Comparison of ENCODE assay signal across 26 cellular contexts in genomic region chr1:32960342-32960741, GRCh38. TPM values are rescaled to one million over a fixed set of nuclear protein-coding genes. Genes with fewer than 3 reads are reported as not detected.
DNase-seq lines count a peak whose midpoint lies in the region; ATAC-seq lines count a peak whose summit lies in the region.
"Had no signal": no experiment of that assay in that cellular context is flagged by ENCODE, and none has a peak within 500 bp of the region (broad histone marks: within the 10 kb centered on the region; RNA-seq: fewer than 3 reads in every experiment).

No MANE protein-coding gene starts in this region.

- H3K27me3 ChIP-seq in BLaER1 treated with 17β-estradiol and CSF1 and Interleukin-3, amounts not matched to agents 10 nM and 100 nM, result no peaks in the 10 kb centered on the region
- H3K27me3 ChIP-seq in CD8-positive, alpha-beta memory T cell (ENCODE audit: insufficient read depth, low read length, poor library complexity, severe bottlenecking), result no peaks in the 10 kb centered on the region
- H3K27me3 ChIP-seq: foreskin keratinocyte, upper lobe of left lung had no signal

- H3K9me3 ChIP-seq in BLaER1 treated with 17β-estradiol and CSF1 and Interleukin-3, amounts not matched to agents 10 nM and 100 nM (replicated peaks in 1 of 11), result peaks cover 0 to 2% (median 0%) of the 10 kb centered on the region in 11 experiments; a peak in 1 of 22 replicates
- no peaks in the 10 kb centered on the region for H3K9me3 ChIP-seq in CD8-positive, alpha-beta memory T cell (ENCODE audit: low read length)
- H3K9me3 ChIP-seq: Caco-2 had no signal

- peak overlapping the region; percentile 91 to 100 (median 95); a peak in 19 of 20 replicates for H3K4me3 ChIP-seq in BLaER1 treated with 17β-estradiol and CSF1 and Interleukin-3, amounts not matched to agents 10 nM and 100 nM
- H3K4me3 ChIP-seq in CD8-positive, alpha-beta memory T cell (ENCODE audit: low read length), result no peak overlapping the region
- H3K4me3 ChIP-seq: upper lobe of left lung had no signal

- ATAC-seq in natural killer cell treated with Interleukin-12 subunit alpha and Interleukin-12 subunit beta and Interleukin-15 and Interleukin-18, amount 100 ng/mL, for 72 hours, result no peak
- ATAC-seq in GM18861 (IDR thresholded peaks at IDR 0.05; ENCODE audit: unreplicated experiment) (no peak), GM21528 (IDR thresholded peaks at IDR 0.05; ENCODE audit: low FRiP score, unreplicated experiment) (no peak), GM19023 (IDR thresholded peaks at IDR 0.05; ENCODE audit: unreplicated experiment) (no peak)
- ATAC-seq: activated naive CD8-positive, alpha-beta T cell treated with anti-CD3 and anti-CD28 coated beads, Interleukin-2, amount 50 U/mL, for 24 hours; foreskin keratinocyte; naive thymus-derived CD4-positive, alpha-beta T cell had no signal

- POLR2A ChIA-PET in CD8-positive, alpha-beta memory T cell (lab: Charles Lee), result interaction anchor here (0.5 kb wide), 1 partner anchor 1369 kb away, joined by 3 read pairs; no protein-coding TSS in a partner anchor

- peak overlapping the region; percentile 89 to 97 (median 93); a peak in 21 of 22 replicates for H3K9ac ChIP-seq in BLaER1 treated with 17β-estradiol and CSF1 and Interleukin-3, amounts not matched to agents 10 nM and 100 nM
- H3K9ac ChIP-seq: KMS-11 had no signal

- DNase-seq in CD8-positive, alpha-beta memory T cell, result no peak
- DNase-seq in activated T-helper 1 cell treated with anti-CD3 and anti-CD28 coated beads, Interleukin-12 subunit alpha, Interleukin-12 subunit beta, Interleukin-2, Interleukin-4 antibody, amounts not matched to agents 30 ng/mL and 10 ng/mL and 1 ng/mL, durations not matched to agents 14 hours and 24 hours and 36 hours (ENCODE audit: low spot score), result no peak
- no peak for DNase-seq in natural killer cell treated with Interleukin-12 subunit alpha and Interleukin-12 subunit beta and Interleukin-15 and Interleukin-18, amount 100 ng/mL, for 72 hours (ENCODE audit: low spot score)
- no peak for DNase-seq in midbrain (lab: John Stamatoyannopoulos, UW)
- DNase-seq: activated effector memory CD4-positive, alpha-beta T cell treated with Interleukin-2 at 50 U/mL for 16 hours; activated naive CD8-positive, alpha-beta T cell treated with anti-CD3 and anti-CD28 coated beads, Interleukin-2, amount 50 U/mL, for 24 hours; Caco-2; foreskin keratinocyte; HCEC 1CT; kidney; mammary epithelial cell; naive thymus-derived CD4-positive, alpha-beta T cell; NCI-H1048; NCI-H1930; NCI-H345; posterior cingulate gyrus; SIG-M5; stimulated activated naive CD4-positive, alpha-beta T cell treated with Interleukin-2 at 50 U/mL for 16 hours; upper lobe of left lung had no signal

- no peaks in the 10 kb centered on the region for H3K27me3 Mint-ChIP-seq in CD8-positive, alpha-beta memory T cell
- peaks cover 1% of the 10 kb centered on the region for H3K27me3 Mint-ChIP-seq in activated T-helper 1 cell treated with anti-CD3 and anti-CD28 coated beads, Interleukin-12 subunit alpha, Interleukin-12 subunit beta, Interleukin-2, Interleukin-4 antibody, amounts not matched to agents 30 ng/mL and 10 ng/mL and 1 ng/mL, durations not matched to agents 14 hours and 24 hours and 36 hours (ENCODE audit: insufficient read depth)
- no peaks in the 10 kb centered on the region for H3K27me3 Mint-ChIP-seq in natural killer cell treated with Interleukin-12 subunit alpha and Interleukin-12 subunit beta and Interleukin-15 and Interleukin-18, amount 100 ng/mL, for 72 hours
- H3K27me3 Mint-ChIP-seq: activated naive CD8-positive, alpha-beta T cell treated with anti-CD3 and anti-CD28 coated beads, Interleukin-2, amount 50 U/mL, for 24 hours; naive thymus-derived CD4-positive, alpha-beta T cell had no signal

- intact Hi-C loops in activated T-helper 1 cell treated with anti-CD3 and anti-CD28 coated beads, Interleukin-12 subunit alpha, Interleukin-12 subunit beta, Interleukin-2, Interleukin-4 antibody, amounts not matched to agents 30 ng/mL and 10 ng/mL and 1 ng/mL, durations not matched to agents 14 hours and 24 hours and 36 hours (cut with micrococcal nuclease), result no loop called here

- peak overlapping the region in 10 of 11 experiments; percentile 37 to 95 (median 92); a peak in 20 of 22 replicates for H3K27ac ChIP-seq in BLaER1 treated with 17β-estradiol and CSF1 and Interleukin-3, amounts not matched to agents 10 nM and 100 nM
- no peak overlapping the region for H3K27ac ChIP-seq in CD8-positive, alpha-beta memory T cell (ENCODE audit: low read depth, low read length)
- H3K27ac ChIP-seq: epithelial cell of prostate, foreskin keratinocyte, KMS-11 had no signal

- CTCF ChIA-PET in CD8-positive, alpha-beta memory T cell (lab: Charles Lee), result interaction anchor here (0.9 kb wide), 1 partner anchor 27 kb away, joined by 3 read pairs; no protein-coding TSS in a partner anchor

- H4K20me1 ChIP-seq in BLaER1 treated with 17β-estradiol and CSF1 and Interleukin-3, amounts not matched to agents 10 nM and 100 nM, result peaks cover 64 to 90% (median 82%) of the 10 kb centered on the region in 11 experiments

- H3K4me2 ChIP-seq in BLaER1 treated with 17β-estradiol and CSF1 and Interleukin-3, amounts not matched to agents 10 nM and 100 nM, result peak overlapping the region; percentile 87 to 100 (median 97)
- H3K4me2 ChIP-seq: KMS-11 had no signal

- peaks cover 16 to 53% (median 40%) of the 10 kb centered on the region in 11 experiments; a peak in 21 of 22 replicates for H3K36me3 ChIP-seq in BLaER1 treated with 17β-estradiol and CSF1 and Interleukin-3, amounts not matched to agents 10 nM and 100 nM
- H3K36me3 ChIP-seq in CD8-positive, alpha-beta memory T cell (ENCODE audit: insufficient read depth, low read length), result no peaks in the 10 kb centered on the region
- H3K36me3 ChIP-seq: upper lobe of left lung had no signal

- peaks cover 0 to 21% (median 2%) of the 10 kb centered on the region in 3 donors for H3K36me3 Mint-ChIP-seq in CD8-positive, alpha-beta memory T cell
- H3K36me3 Mint-ChIP-seq in activated T-helper 1 cell treated with anti-CD3 and anti-CD28 coated beads, Interleukin-12 subunit alpha, Interleukin-12 subunit beta, Interleukin-2, Interleukin-4 antibody, amounts not matched to agents 30 ng/mL and 10 ng/mL and 1 ng/mL, durations not matched to agents 14 hours and 24 hours and 36 hours (ENCODE audit: low read depth), result peaks cover 40% of the 10 kb centered on the region
- peaks cover 8% of the 10 kb centered on the region for H3K36me3 Mint-ChIP-seq in natural killer cell treated with Interleukin-12 subunit alpha and Interleukin-12 subunit beta and Interleukin-15 and Interleukin-18, amount 100 ng/mL, for 72 hours

- H3K4me3 Mint-ChIP-seq in CD8-positive, alpha-beta memory T cell, result peak overlapping the region in 4 of 7 donors; percentile 1 to 96 (median 34)
- peak overlapping the region; percentile 64 for H3K4me3 Mint-ChIP-seq in activated T-helper 1 cell treated with anti-CD3 and anti-CD28 coated beads, Interleukin-12 subunit alpha, Interleukin-12 subunit beta, Interleukin-2, Interleukin-4 antibody, amounts not matched to agents 30 ng/mL and 10 ng/mL and 1 ng/mL, durations not matched to agents 14 hours and 24 hours and 36 hours
- H3K4me3 Mint-ChIP-seq in natural killer cell treated with Interleukin-12 subunit alpha and Interleukin-12 subunit beta and Interleukin-15 and Interleukin-18, amount 100 ng/mL, for 72 hours, result peak overlapping the region; percentile 60
- H3K4me3 Mint-ChIP-seq: activated naive CD8-positive, alpha-beta T cell treated with anti-CD3 and anti-CD28 coated beads, Interleukin-2, amount 50 U/mL, for 24 hours had no signal

- peaks cover 61 to 82% (median 76%) of the 10 kb centered on the region in 3 donors for H3K4me1 Mint-ChIP-seq in CD8-positive, alpha-beta memory T cell
- H3K4me1 Mint-ChIP-seq in activated T-helper 1 cell treated with anti-CD3 and anti-CD28 coated beads, Interleukin-12 subunit alpha, Interleukin-12 subunit beta, Interleukin-2, Interleukin-4 antibody, amounts not matched to agents 30 ng/mL and 10 ng/mL and 1 ng/mL, durations not matched to agents 14 hours and 24 hours and 36 hours (ENCODE audit: low read depth), result peaks cover 62% of the 10 kb centered on the region
- peaks cover 54 to 57% of the 10 kb centered on the region in 2 donors for H3K4me1 Mint-ChIP-seq in natural killer cell treated with Interleukin-12 subunit alpha and Interleukin-12 subunit beta and Interleukin-15 and Interleukin-18, amount 100 ng/mL, for 72 hours (ENCODE audit: low read depth in 2 of 2)

- H3K9me3 Mint-ChIP-seq in CD8-positive, alpha-beta memory T cell, result no peaks in the 10 kb centered on the region
- no peaks in the 10 kb centered on the region for H3K9me3 Mint-ChIP-seq in activated T-helper 1 cell treated with anti-CD3 and anti-CD28 coated beads, Interleukin-12 subunit alpha, Interleukin-12 subunit beta, Interleukin-2, Interleukin-4 antibody, amounts not matched to agents 30 ng/mL and 10 ng/mL and 1 ng/mL, durations not matched to agents 14 hours and 24 hours and 36 hours
- H3K9me3 Mint-ChIP-seq in natural killer cell treated with Interleukin-12 subunit alpha and Interleukin-12 subunit beta and Interleukin-15 and Interleukin-18, amount 100 ng/mL, for 72 hours, result no peaks in the 10 kb centered on the region
- H3K9me3 Mint-ChIP-seq: activated naive CD8-positive, alpha-beta T cell treated with anti-CD3 and anti-CD28 coated beads, Interleukin-2, amount 50 U/mL, for 24 hours; naive thymus-derived CD4-positive, alpha-beta T cell had no signal

- peak overlapping the region in 5 of 8 donors; percentile 4 to 80 (median 39) for H3K27ac Mint-ChIP-seq in CD8-positive, alpha-beta memory T cell
- peak overlapping the region; percentile 55 for H3K27ac Mint-ChIP-seq in activated T-helper 1 cell treated with anti-CD3 and anti-CD28 coated beads, Interleukin-12 subunit alpha, Interleukin-12 subunit beta, Interleukin-2, Interleukin-4 antibody, amounts not matched to agents 30 ng/mL and 10 ng/mL and 1 ng/mL, durations not matched to agents 14 hours and 24 hours and 36 hours
- H3K27ac Mint-ChIP-seq in natural killer cell treated with Interleukin-12 subunit alpha and Interleukin-12 subunit beta and Interleukin-15 and Interleukin-18, amount 100 ng/mL, for 72 hours, result peak overlapping the region; percentile 12 to 95
- H3K27ac Mint-ChIP-seq: activated naive CD8-positive, alpha-beta T cell treated with anti-CD3 and anti-CD28 coated beads, Interleukin-2, amount 50 U/mL, for 24 hours had no signal

- peaks cover 57 to 77% (median 67%) of the 10 kb centered on the region in 10 experiments for H3K4me1 ChIP-seq in BLaER1 treated with 17β-estradiol and CSF1 and Interleukin-3, amounts not matched to agents 10 nM and 100 nM
- peaks cover 34% of the 10 kb centered on the region for H3K4me1 ChIP-seq in CD8-positive, alpha-beta memory T cell (ENCODE audit: insufficient read depth, low read length)

RNA-seq across cellular contexts. Expression of gene RNF19B, which starts 4.3 kb away (rescaled TPM):
- 10 to 100 TPM; 39.6 to 39.9 TPM for total RNA-seq in CD8-positive, alpha-beta memory T cell
- 4.3 TPM for polyA plus RNA-seq in CD8-positive, alpha-beta memory T cell
- total RNA-seq in activated T-helper 1 cell treated with anti-CD3 and anti-CD28 coated beads, Interleukin-12 subunit alpha, Interleukin-12 subunit beta, Interleukin-2, Interleukin-4 antibody, amounts not matched to agents 30 ng/mL and 10 ng/mL and 1 ng/mL, durations not matched to agents 14 hours and 24 hours and 36 hours, result 52.1 and 56.5 TPM in 2 replicates
- 100 to 1,000 TPM in 1 of 2 donors, 10 to 100 TPM in 1; 92.0 to 246 TPM for total RNA-seq in natural killer cell treated with Interleukin-12 subunit alpha and Interleukin-12 subunit beta and Interleukin-15 and Interleukin-18, amount 100 ng/mL, for 72 hours

RNA-seq across cellular contexts. Expression of gene TMEM54, which starts 59.2 kb away (rescaled TPM):
- 1 to 10 TPM; 2.5 to 2.6 TPM for total RNA-seq in CD8-positive, alpha-beta memory T cell
- not detected for polyA plus RNA-seq in CD8-positive, alpha-beta memory T cell
- total RNA-seq in activated T-helper 1 cell treated with anti-CD3 and anti-CD28 coated beads, Interleukin-12 subunit alpha, Interleukin-12 subunit beta, Interleukin-2, Interleukin-4 antibody, amounts not matched to agents 30 ng/mL and 10 ng/mL and 1 ng/mL, durations not matched to agents 14 hours and 24 hours and 36 hours, result 0.78 and 1.0 TPM in 2 replicates
- total RNA-seq in natural killer cell treated with Interleukin-12 subunit alpha and Interleukin-12 subunit beta and Interleukin-15 and Interleukin-18, amount 100 ng/mL, for 72 hours, result 1 to 10 TPM; 2.5 to 5.9 TPM
- total RNA-seq: naive thymus-derived CD4-positive, alpha-beta T cell; T-helper 2 cell treated with Interferon-gamma antibody and Interleukin-4, amounts not matched to agents 100 ng/mL and 5 ng/mL, for 36 hours had no signal
- polyA plus RNA-seq: naive thymus-derived CD4-positive, alpha-beta T cell had no signal
